13 cellular contexts compared by ENCODE assay signal in the genomic region with DNA sequence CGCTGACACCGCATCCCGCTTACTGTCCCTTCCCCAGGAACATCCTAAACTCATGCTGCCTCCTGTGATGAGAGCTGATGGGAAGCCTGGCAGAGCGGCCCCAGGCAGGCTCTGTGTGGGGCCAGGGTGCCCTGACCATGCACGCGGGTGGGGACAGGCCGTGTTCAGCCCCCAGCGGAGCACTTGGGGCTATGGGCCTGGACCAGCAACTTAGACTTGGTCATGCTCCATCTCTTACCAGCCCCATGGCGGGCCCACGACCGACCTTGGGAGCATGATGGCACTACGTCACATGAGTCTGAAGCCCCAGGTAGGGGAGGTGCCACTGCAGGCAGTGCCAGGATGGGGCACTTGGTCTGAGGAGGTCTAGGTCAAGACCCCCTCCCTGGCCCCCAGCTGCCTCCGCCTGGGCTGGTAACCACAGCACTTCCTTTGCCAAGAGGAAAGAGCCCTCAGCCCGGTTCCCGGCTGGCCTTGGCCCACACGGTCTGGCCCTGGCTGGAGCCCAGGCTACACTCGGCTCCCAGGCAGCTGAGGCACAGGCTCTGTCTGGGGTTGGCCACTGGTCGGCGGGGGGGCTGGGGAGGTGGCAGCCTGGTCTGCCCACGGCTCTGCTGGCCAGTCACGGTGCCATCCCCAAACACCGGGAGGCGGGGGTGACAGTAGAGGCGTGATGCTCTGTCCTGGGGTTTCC. TPM values are rescaled to one million over a fixed set of nuclear protein-coding genes. Genes with fewer than 3 reads are reported as not detected.
DNase-seq lines count a peak whose midpoint lies in the region; ATAC-seq, FAIRE-seq and TF ChIP-seq lines count a peak whose summit lies in the region.
"Had no signal": no experiment of that assay in that cellular context is flagged by ENCODE, and none has a peak within 500 bp of the region (broad histone marks: within the 10 kb centered on the region; RNA-seq: fewer than 3 reads in every experiment).

No MANE protein-coding gene starts in this region.

- H4K20me1 ChIP-seq in SK-N-SH (ENCODE audit: insufficient read depth), result no peaks in the 10 kb centered on the region

- H3K9me3 Mint-ChIP-seq in Calu3 (ENCODE audit: low read depth, unreplicated experiment), result no peaks in the 10 kb centered on the region
- H3K9me3 Mint-ChIP-seq: activated naive CD8-positive, alpha-beta T cell treated with anti-CD3 and anti-CD28 coated beads for 36 hours had no signal

- no TSS peak for BruUV-seq in Calu3 (replicated peaks; lab: Mats Ljungman, UMichigan)

- no peak for TF ChIP-seq EP300 in SK-N-SH (IDR thresholded peaks at IDR 0.05; ENCODE audit: borderline replicate concordance in 1 of 2, low read depth in 1 of 2, low read length in 1 of 2)

- no peaks in the 10 kb centered on the region for H3K9me2 ChIP-seq in SK-N-SH

- no peaks in the 10 kb centered on the region for H3K27me3 ChIP-seq in SK-N-SH (ENCODE audit: insufficient read depth)

- H3K4me3 ChIP-seq in SK-N-SH (ENCODE audit: low read depth in 2 of 2, low read length in 1 of 2) (no peak overlapping the region), fibroblast of the aortic adventitia (ENCODE audit: low read depth, low read length) (no peak overlapping the region)

- TF ChIP-seq CTCF in SK-N-SH (IDR thresholded peaks at IDR 0.05), result no peak
- TF ChIP-seq CTCF in fibroblast of the aortic adventitia (IDR thresholded peaks at IDR 0.05; ENCODE audit: insufficient read depth, low read length), result no peak
- no peak for TF ChIP-seq CTCF in D721Med (IDR thresholded peaks at IDR 0.05; ENCODE audit: insufficient read depth, missing control alignments)
- no peak for TF ChIP-seq CTCF in Calu3 (IDR thresholded peaks at IDR 0.05; ENCODE audit: unreplicated experiment)

- TF ChIP-seq RAD21 in SK-N-SH (IDR thresholded peaks at IDR 0.05; ENCODE audit: low read length), result no peak

- H3K9me3 ChIP-seq in SK-N-SH, result no peaks in the 10 kb centered on the region

- H3K27me3 Mint-ChIP-seq in Calu3 (ENCODE audit: unreplicated experiment), result no peaks in the 10 kb centered on the region
- H3K27me3 Mint-ChIP-seq: activated naive CD8-positive, alpha-beta T cell treated with anti-CD3 and anti-CD28 coated beads for 36 hours had no signal

- no peak for FAIRE-seq in D721Med (lab: Jason Lieb, UNC)

- no peak overlapping the region for H2AFZ ChIP-seq in SK-N-SH (ENCODE audit: low read depth)

- H3F3A ChIP-seq in SK-N-SH (replicated peaks; ENCODE audit: insufficient read depth), result peaks cover 37% of the 10 kb centered on the region

- CTCF ChIA-PET in SK-N-SH (lab: Yijun Ruan, JAX), result interaction anchor here (1.2 to 3.9 kb wide), 6 partner anchors 10 to 129 kb away, joined by 3 to 15 read pairs (median 12); no protein-coding TSS in a partner anchor
- CTCF ChIA-PET in Calu3 (lab: Charles Lee), result no interaction called here

- peaks cover 8% of the 10 kb centered on the region; the same call in 1 of the 2 replicates for H3K79me2 ChIP-seq in SK-N-SH (ENCODE audit: insufficient read depth)

- H3K36me3 ChIP-seq in SK-N-SH (replicated peaks in 1 of 2; ENCODE audit: control insufficient read depth in 1 of 2, insufficient read depth in 2 of 2, low read length in 1 of 2), result no peaks in the 10 kb centered on the region

- H3K27ac ChIP-seq in SK-N-SH (ENCODE audit: low read depth in 2 of 2, low read length in 1 of 2), result peak overlapping the region; percentile 78 to 100

- intact Hi-C loops in Calu3 (cut with micrococcal nuclease; ENCODE audit: unreplicated experiment), result no loop called here

- peak overlapping the region; percentile 75 for H3K4me2 ChIP-seq in SK-N-SH

- DNase-seq in SK-N-SH, result no peak
- DNase-seq in fibroblast of the aortic adventitia (ENCODE audit: low read depth), result peak; percentile 58
- peak; percentile 71 for DNase-seq in occipital lobe (lab: John Stamatoyannopoulos, UW)
- DNase-seq in D721Med (ENCODE audit: insufficient read length, low spot score), result no peak
- no peak for DNase-seq in activated CD4-positive, CD25-positive, alpha-beta regulatory T cell (lab: John Stamatoyannopoulos, UW)
- no peak for DNase-seq in Calu3
- DNase-seq: ACHN; activated CD4-positive, alpha-beta T cell treated with anti-CD3 and anti-CD28 coated beads for 4 hours; activated naive CD8-positive, alpha-beta T cell treated with anti-CD3 and anti-CD28 coated beads for 36 hours; NCI-H1092; stimulated activated naive CD4-positive, alpha-beta T cell treated with Interleukin-2 at 50 U/mL for 16 hours had no signal

- ATAC-seq in SK-N-SH treated with all-trans-retinoic acid at 6 μM for 48 hours, result no peak
- ATAC-seq in HG02588 (IDR thresholded peaks at IDR 0.05; ENCODE audit: unreplicated experiment), result no peak

- peaks cover 62 to 71% of the 10 kb centered on the region in 2 experiments; a peak in 3 of 4 replicates for H3K4me1 ChIP-seq in SK-N-SH (ENCODE audit: control insufficient read depth in 1 of 2, insufficient read depth in 2 of 2, low read depth in 1 of 2, low read length in 1 of 2)

- H3K36me3 Mint-ChIP-seq in Calu3 (ENCODE audit: insufficient read depth, unreplicated experiment), result peaks cover 14% of the 10 kb centered on the region
- H3K36me3 Mint-ChIP-seq: activated naive CD8-positive, alpha-beta T cell treated with anti-CD3 and anti-CD28 coated beads for 36 hours had no signal

- H3K27ac Mint-ChIP-seq in Calu3 (ENCODE audit: unreplicated experiment), result no peak overlapping the region
- H3K27ac Mint-ChIP-seq: activated naive CD8-positive, alpha-beta T cell treated with anti-CD3 and anti-CD28 coated beads for 36 hours had no signal

- H3K4me3 Mint-ChIP-seq in Calu3 (ENCODE audit: low read depth, unreplicated experiment), result no peak overlapping the region
- H3K4me3 Mint-ChIP-seq: activated naive CD8-positive, alpha-beta T cell treated with anti-CD3 and anti-CD28 coated beads for 36 hours had no signal

- WGBS in SK-N-SH (ENCODE audit: low lambda C conversion rate), result 81% methylated on average over 23 of the region's 24 CpGs

- POLR2A ChIA-PET in SK-N-SH (lab: Yijun Ruan, JAX), result interaction anchor here (0.7 to 2.4 kb wide), 2 partner anchors 8 to 51 kb away, joined by 3 to 19 read pairs; no protein-coding TSS in a partner anchor

- peak overlapping the region; percentile 75; the same call in 1 of the 2 replicates for H3K9ac ChIP-seq in SK-N-SH

- no peaks in the 10 kb centered on the region for H3K4me1 Mint-ChIP-seq in Calu3 (ENCODE audit: low read depth, unreplicated experiment)
- H3K4me1 Mint-ChIP-seq: activated naive CD8-positive, alpha-beta T cell treated with anti-CD3 and anti-CD28 coated beads for 36 hours had no signal

TF ChIP-seq in SK-N-SH, 30 proteins besides CTCF, POLR2A, EP300 and RAD21 (continues in another document):
- TF ChIP-seq, protein P1, sequence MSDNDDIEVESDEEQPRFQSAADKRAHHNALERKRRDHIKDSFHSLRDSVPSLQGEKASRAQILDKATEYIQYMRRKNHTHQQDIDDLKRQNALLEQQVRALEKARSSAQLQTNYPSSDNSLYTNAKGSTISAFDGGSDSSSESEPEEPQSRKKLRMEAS (IDR thresholded peaks at IDR 0.05; ENCODE audit: low read depth), result peak; percentile 77
- peak; percentile 50; the same call in 1 of the 2 replicates for TF ChIP-seq TCF12 (IDR thresholded peaks at IDR 0.05)
- TF ChIP-seq NFIC (IDR thresholded peaks at IDR 0.05; ENCODE audit: borderline replicate concordance), result peak; percentile 82
- no peak for TF ChIP-seq EZH2phosphoT487 (IDR thresholded peaks at IDR 0.05; ENCODE audit: borderline replicate concordance, low read depth)
- TF ChIP-seq, protein P2, sequence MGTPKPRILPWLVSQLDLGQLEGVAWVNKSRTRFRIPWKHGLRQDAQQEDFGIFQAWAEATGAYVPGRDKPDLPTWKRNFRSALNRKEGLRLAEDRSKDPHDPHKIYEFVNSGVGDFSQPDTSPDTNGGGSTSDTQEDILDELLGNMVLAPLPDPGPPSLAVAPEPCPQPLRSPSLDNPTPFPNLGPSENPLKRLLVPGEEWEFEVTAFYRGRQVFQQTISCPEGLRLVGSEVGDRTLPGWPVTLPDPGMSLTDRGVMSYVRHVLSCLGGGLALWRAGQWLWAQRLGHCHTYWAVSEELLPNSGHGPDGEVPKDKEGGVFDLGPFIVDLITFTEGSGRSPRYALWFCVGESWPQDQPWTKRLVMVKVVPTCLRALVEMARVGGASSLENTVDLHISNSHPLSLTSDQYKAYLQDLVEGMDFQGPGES (IDR thresholded peaks at IDR 0.05; ENCODE audit: low read depth, low read length), result no peak

TF ChIP-seq in SK-N-SH treated with all-trans-retinoic acid at 6 μM for 48 hours, 23 proteins besides CTCF, POLR2A, EP300 and RAD21 (continues in another document):
- TF ChIP-seq ZFP30 (CRISPR knock-in tag; IDR thresholded peaks at IDR 0.05) (no peak), ZFP3 (CRISPR knock-in tag; IDR thresholded peaks at IDR 0.05) (no peak), GLIS3 (CRISPR knock-in tag; IDR thresholded peaks at IDR 0.05) (no peak), ISL1 (CRISPR knock-in tag; IDR thresholded peaks at IDR 0.05) (no peak), ZC3H10 (CRISPR knock-in tag; IDR thresholded peaks at IDR 0.05) (no peak), BACH2 (CRISPR knock-in tag; IDR thresholded peaks at IDR 0.05; ENCODE audit: borderline replicate concordance) (no peak)
- TF ChIP-seq, protein P3, sequence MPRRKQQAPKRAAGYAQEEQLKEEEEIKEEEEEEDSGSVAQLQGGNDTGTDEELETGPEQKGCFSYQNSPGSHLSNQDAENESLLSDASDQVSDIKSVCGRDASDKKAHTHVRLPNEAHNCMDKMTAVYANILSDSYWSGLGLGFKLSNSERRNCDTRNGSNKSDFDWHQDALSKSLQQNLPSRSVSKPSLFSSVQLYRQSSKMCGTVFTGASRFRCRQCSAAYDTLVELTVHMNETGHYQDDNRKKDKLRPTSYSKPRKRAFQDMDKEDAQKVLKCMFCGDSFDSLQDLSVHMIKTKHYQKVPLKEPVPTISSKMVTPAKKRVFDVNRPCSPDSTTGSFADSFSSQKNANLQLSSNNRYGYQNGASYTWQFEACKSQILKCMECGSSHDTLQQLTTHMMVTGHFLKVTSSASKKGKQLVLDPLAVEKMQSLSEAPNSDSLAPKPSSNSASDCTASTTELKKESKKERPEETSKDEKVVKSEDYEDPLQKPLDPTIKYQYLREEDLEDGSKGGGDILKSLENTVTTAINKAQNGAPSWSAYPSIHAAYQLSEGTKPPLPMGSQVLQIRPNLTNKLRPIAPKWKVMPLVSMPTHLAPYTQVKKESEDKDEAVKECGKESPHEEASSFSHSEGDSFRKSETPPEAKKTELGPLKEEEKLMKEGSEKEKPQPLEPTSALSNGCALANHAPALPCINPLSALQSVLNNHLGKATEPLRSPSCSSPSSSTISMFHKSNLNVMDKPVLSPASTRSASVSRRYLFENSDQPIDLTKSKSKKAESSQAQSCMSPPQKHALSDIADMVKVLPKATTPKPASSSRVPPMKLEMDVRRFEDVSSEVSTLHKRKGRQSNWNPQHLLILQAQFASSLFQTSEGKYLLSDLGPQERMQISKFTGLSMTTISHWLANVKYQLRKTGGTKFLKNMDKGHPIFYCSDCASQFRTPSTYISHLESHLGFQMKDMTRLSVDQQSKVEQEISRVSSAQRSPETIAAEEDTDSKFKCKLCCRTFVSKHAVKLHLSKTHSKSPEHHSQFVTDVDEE (CRISPR knock-in tag; IDR thresholded peaks at IDR 0.05), result no peak

RNA-seq across cellular contexts. Expression of a gene that starts 25.7 kb away (rescaled TPM):
- polyA plus RNA-seq in SK-N-SH (2012; rRNA removed), result 3.6 and 6.4 TPM in 2 replicates
- polyA plus RNA-seq in SK-N-SH (2012; cell fraction: cytosol; rRNA removed), result 1.4 and 4.3 TPM in 2 replicates
- polyA plus RNA-seq in SK-N-SH (2012; cell fraction: nucleus; rRNA removed), result 27.3 and 28.3 TPM in 2 replicates
- total RNA-seq in fibroblast of the aortic adventitia (ENCODE audit: low replicate concordance), result 11.7 and 14.3 TPM in 2 replicates
- 7.6 TPM for total RNA-seq in occipital lobe
- 0.17 and 0.27 TPM in 2 replicates for total RNA-seq in Calu3 (2022)

Comparison
In these comparisons a context has a peak if more than half of its experiments do, and no peak if none do; other contexts are left out.
1. DNase-seq: peak in fibroblast of the aortic adventitia (single experiment) and occipital lobe (single experiment); none in SK-N-SH (single experiment), D721Med (single experiment), activated CD4-positive, CD25-positive, alpha-beta regulatory T cell (0 of 4) and Calu3 (single experiment).